ENCODE assay signal across 8 cellular contexts in genomic region chr3:143832433-143832832, GRCh38. TPM values are rescaled to one million over a fixed set of nuclear protein-coding genes. Genes with fewer than 3 reads are reported as not detected.
DNase-seq lines count a peak whose midpoint lies in the region; ATAC-seq and TF ChIP-seq lines count a peak whose summit lies in the region.
"Had no signal": no experiment of that assay in that cellular context is flagged by ENCODE, and none has a peak within 500 bp of the region (broad histone marks: within the 10 kb centered on the region; RNA-seq: fewer than 3 reads in every experiment).

No MANE protein-coding gene starts in this region.

- no peak for TF ChIP-seq CTCF in osteocyte (IDR thresholded peaks at IDR 0.05)

- H3K27ac ChIP-seq in GM23248 (no peak overlapping the region), muscle layer of colon (ENCODE audit: low read depth, low read length) (peak overlapping the region; percentile 5)
- H3K27ac ChIP-seq: suprapubic skin had no signal

- H3K9me3 ChIP-seq in GM23248 (ENCODE audit: low read depth) (no peaks in the 10 kb centered on the region), muscle layer of colon (ENCODE audit: low read length) (no peaks in the 10 kb centered on the region)
- H3K9me3 ChIP-seq: suprapubic skin had no signal

- in situ Hi-C loops in GM23248 (cut with MboI): no loop called here

- DNase-seq in GM23248 (peak; percentile 44), osteocyte (ENCODE audit: extremely low spot score, unreplicated experiment) (no peak), ureter (ENCODE audit: low spot score) (no peak), SK-N-DZ (ENCODE audit: low spot score) (no peak)

- H3K9ac ChIP-seq in GM23248 (no peak overlapping the region), muscle layer of colon (ENCODE audit: low read length) (no peak overlapping the region)

- ATAC-seq in GM19025 (IDR thresholded peaks at IDR 0.05; ENCODE audit: low read depth, unreplicated experiment) (peak; percentile 58), HG03520 (IDR thresholded peaks at IDR 0.05; ENCODE audit: unreplicated experiment) (peak; percentile 44)

- H3K4me3 Mint-ChIP-seq in osteocyte (ENCODE audit: unreplicated experiment): no peak overlapping the region

- no peaks in the 10 kb centered on the region for H3K79me2 ChIP-seq in GM23248 (ENCODE audit: insufficient read depth)

- H3K9me2 ChIP-seq in GM23248 (ENCODE audit: insufficient read depth): no peaks in the 10 kb centered on the region

- H3K27ac Mint-ChIP-seq in osteocyte (ENCODE audit: unreplicated experiment): no peak overlapping the region

- H3K27me3 ChIP-seq in GM23248 (replicated peaks; ENCODE audit: insufficient read depth) (no peaks in the 10 kb centered on the region), muscle layer of colon (ENCODE audit: control insufficient read depth in 1 of 2, insufficient read depth in 2 of 2, low read length in 2 of 2) (no peaks in the 10 kb centered on the region)
- H3K27me3 ChIP-seq: suprapubic skin had no signal

- peaks cover 14% of the 10 kb centered on the region for H3F3A ChIP-seq in GM23248 (ENCODE audit: insufficient read depth)

- H3K9me3 Mint-ChIP-seq in osteocyte (ENCODE audit: unreplicated experiment): no peaks in the 10 kb centered on the region

- no peaks in the 10 kb centered on the region for H3K36me3 Mint-ChIP-seq in osteocyte (ENCODE audit: unreplicated experiment)

- H3K4me1 ChIP-seq in GM23248 (ENCODE audit: insufficient read depth) (peaks cover 12% of the 10 kb centered on the region), muscle layer of colon (ENCODE audit: insufficient read depth, low read length) (peaks cover 38% of the 10 kb centered on the region)

- H4K20me1 ChIP-seq in GM23248 (ENCODE audit: insufficient read depth): no peaks in the 10 kb centered on the region

- no peak overlapping the region for H3K4me2 ChIP-seq in GM23248 (ENCODE audit: unreplicated experiment)

- no peak overlapping the region for H2AFZ ChIP-seq in GM23248

- no peaks in the 10 kb centered on the region for H3K27me3 Mint-ChIP-seq in osteocyte (ENCODE audit: unreplicated experiment)

- H3K4me3 ChIP-seq in GM23248 (no peak overlapping the region), muscle layer of colon (ENCODE audit: low read depth in 1 of 2, low read length in 2 of 2) (no peak overlapping the region)
- H3K4me3 ChIP-seq: suprapubic skin had no signal

- no peaks in the 10 kb centered on the region for H3K36me3 ChIP-seq in GM23248 (ENCODE audit: low read depth)
- H3K36me3 ChIP-seq in muscle layer of colon (ENCODE audit: insufficient read depth, low read length): no peaks in the 10 kb centered on the region
- H3K36me3 ChIP-seq: suprapubic skin had no signal

- peaks cover 13% of the 10 kb centered on the region for H3K4me1 Mint-ChIP-seq in osteocyte (ENCODE audit: unreplicated experiment)

RNA-seq across cellular contexts. Expression of gene SLC9A9, which starts 15.8 kb away (rescaled TPM):
- 3.2 and 3.8 TPM in 2 replicates for total RNA-seq in GM23248 (2014; rRNA removed; shearing (Covaris generic))
- 1.7 and 2.8 TPM in 2 replicates for polyA plus RNA-seq in GM23248 (2016; fragmentation: Nextera tagmentation; extraction: Ambion mirVana)
- total RNA-seq in osteocyte: 3.5 TPM in 2 replicates
- 15.0 TPM for total RNA-seq in ureter
- 1.2 and 3.3 TPM in 2 replicates for polyA plus RNA-seq in SK-N-DZ (2014; cell fraction: cytosol; rRNA removed)
- 0.14 and 5.7 TPM in 2 replicates for polyA plus RNA-seq in SK-N-DZ (2014; cell fraction: nucleus; rRNA removed)
